Comparison of ENCODE assay signal across 1 cellular context in the genomic region with DNA sequence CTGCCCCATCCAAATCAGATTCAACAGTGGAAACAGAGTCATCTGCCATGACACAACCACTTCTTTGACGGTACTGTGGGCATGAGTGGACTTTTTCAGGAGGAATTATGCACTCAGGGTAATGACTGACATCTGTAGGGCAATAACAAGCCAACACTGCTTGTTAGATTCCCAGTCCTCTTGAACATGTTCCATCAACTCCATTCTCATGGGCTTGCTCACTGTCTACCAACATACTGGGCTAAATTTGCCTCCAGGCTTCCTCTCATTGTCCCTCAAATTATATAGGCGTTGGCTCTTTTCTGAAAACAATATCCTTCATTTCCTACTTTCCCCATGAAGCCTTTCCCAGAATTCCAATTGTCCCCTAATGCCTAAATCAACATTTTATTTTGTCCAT.
TF ChIP-seq lines count a peak whose summit lies in the region.

No MANE protein-coding gene starts in this region.

TF ChIP-seq in GM23338, 12 proteins besides CTCF, POLR2A, EP300 and RAD21 (continued from another document):
- TF ChIP-seq, protein P1, sequence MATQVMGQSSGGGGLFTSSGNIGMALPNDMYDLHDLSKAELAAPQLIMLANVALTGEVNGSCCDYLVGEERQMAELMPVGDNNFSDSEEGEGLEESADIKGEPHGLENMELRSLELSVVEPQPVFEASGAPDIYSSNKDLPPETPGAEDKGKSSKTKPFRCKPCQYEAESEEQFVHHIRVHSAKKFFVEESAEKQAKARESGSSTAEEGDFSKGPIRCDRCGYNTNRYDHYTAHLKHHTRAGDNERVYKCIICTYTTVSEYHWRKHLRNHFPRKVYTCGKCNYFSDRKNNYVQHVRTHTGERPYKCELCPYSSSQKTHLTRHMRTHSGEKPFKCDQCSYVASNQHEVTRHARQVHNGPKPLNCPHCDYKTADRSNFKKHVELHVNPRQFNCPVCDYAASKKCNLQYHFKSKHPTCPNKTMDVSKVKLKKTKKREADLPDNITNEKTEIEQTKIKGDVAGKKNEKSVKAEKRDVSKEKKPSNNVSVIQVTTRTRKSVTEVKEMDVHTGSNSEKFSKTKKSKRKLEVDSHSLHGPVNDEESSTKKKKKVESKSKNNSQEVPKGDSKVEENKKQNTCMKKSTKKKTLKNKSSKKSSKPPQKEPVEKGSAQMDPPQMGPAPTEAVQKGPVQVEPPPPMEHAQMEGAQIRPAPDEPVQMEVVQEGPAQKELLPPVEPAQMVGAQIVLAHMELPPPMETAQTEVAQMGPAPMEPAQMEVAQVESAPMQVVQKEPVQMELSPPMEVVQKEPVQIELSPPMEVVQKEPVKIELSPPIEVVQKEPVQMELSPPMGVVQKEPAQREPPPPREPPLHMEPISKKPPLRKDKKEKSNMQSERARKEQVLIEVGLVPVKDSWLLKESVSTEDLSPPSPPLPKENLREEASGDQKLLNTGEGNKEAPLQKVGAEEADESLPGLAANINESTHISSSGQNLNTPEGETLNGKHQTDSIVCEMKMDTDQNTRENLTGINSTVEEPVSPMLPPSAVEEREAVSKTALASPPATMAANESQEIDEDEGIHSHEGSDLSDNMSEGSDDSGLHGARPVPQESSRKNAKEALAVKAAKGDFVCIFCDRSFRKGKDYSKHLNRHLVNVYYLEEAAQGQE (IDR thresholded peaks at IDR 0.05; ENCODE audit: unreplicated experiment): no peak
- TF ChIP-seq EZH2phosphoT487 (IDR thresholded peaks at IDR 0.05; ENCODE audit: unreplicated experiment): no peak
- TF ChIP-seq ZNF114 (CRISPR knock-in tag; IDR thresholded peaks at IDR 0.05): no peak
- no peak for TF ChIP-seq EZH2 (IDR thresholded peaks at IDR 0.05; ENCODE audit: low read depth, unreplicated experiment)
- TF ChIP-seq, protein P2, sequence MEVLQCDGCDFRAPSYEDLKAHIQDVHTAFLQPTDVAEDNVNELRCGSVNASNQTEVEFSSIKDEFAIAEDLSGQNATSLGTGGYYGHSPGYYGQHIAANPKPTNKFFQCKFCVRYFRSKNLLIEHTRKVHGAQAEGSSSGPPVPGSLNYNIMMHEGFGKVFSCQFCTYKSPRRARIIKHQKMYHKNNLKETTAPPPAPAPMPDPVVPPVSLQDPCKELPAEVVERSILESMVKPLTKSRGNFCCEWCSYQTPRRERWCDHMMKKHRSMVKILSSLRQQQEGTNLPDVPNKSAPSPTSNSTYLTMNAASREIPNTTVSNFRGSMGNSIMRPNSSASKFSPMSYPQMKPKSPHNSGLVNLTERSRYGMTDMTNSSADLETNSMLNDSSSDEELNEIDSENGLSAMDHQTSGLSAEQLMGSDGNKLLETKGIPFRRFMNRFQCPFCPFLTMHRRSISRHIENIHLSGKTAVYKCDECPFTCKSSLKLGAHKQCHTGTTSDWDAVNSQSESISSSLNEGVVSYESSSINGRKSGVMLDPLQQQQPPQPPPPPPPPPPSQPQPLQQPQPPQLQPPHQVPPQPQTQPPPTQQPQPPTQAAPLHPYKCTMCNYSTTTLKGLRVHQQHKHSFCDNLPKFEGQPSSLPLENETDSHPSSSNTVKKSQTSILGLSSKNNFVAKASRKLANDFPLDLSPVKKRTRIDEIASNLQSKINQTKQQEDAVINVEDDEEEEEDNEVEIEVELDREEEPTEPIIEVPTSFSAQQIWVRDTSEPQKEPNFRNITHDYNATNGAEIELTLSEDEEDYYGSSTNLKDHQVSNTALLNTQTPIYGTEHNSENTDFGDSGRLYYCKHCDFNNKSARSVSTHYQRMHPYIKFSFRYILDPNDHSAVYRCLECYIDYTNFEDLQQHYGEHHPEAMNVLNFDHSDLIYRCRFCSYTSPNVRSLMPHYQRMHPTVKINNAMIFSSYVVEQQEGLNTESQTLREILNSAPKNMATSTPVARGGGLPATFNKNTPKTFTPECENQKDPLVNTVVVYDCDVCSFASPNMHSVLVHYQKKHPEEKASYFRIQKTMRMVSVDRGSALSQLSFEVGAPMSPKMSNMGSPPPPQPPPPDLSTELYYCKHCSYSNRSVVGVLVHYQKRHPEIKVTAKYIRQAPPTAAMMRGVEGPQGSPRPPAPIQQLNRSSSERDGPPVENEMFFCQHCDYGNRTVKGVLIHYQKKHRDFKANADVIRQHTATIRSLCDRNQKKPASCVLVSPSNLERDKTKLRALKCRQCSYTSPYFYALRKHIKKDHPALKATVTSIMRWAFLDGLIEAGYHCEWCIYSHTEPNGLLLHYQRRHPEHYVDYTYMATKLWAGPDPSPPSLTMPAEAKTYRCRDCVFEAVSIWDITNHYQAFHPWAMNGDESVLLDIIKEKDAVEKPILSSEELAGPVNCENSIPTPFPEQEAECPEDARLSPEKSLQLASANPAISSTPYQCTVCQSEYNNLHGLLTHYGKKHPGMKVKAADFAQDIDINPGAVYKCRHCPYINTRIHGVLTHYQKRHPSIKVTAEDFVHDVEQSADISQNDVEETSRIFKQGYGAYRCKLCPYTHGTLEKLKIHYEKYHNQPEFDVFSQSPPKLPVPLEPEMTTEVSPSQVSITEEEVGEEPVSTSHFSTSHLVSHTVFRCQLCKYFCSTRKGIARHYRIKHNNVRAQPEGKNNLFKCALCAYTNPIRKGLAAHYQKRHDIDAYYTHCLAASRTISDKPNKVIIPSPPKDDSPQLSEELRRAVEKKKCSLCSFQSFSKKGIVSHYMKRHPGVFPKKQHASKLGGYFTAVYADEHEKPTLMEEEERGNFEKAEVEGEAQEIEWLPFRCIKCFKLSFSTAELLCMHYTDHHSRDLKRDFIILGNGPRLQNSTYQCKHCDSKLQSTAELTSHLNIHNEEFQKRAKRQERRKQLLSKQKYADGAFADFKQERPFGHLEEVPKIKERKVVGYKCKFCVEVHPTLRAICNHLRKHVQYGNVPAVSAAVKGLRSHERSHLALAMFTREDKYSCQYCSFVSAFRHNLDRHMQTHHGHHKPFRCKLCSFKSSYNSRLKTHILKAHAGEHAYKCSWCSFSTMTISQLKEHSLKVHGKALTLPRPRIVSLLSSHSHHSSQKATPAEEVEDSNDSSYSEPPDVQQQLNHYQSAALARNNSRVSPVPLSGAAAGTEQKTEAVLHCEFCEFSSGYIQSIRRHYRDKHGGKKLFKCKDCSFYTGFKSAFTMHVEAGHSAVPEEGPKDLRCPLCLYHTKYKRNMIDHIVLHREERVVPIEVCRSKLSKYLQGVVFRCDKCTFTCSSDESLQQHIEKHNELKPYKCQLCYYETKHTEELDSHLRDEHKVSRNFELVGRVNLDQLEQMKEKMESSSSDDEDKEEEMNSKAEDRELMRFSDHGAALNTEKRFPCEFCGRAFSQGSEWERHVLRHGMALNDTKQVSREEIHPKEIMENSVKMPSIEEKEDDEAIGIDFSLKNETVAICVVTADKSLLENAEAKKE (CRISPR knock-in tag; IDR thresholded peaks at IDR 0.05): no peak
- no peak for TF ChIP-seq ZNF331 (CRISPR knock-in tag; IDR thresholded peaks at IDR 0.05; ENCODE audit: low read depth)
- TF ChIP-seq POLR2AphosphoS5 (IDR thresholded peaks at IDR 0.05; ENCODE audit: low read depth): no peak
- no peak for TF ChIP-seq JUNB (IDR thresholded peaks at IDR 0.05; ENCODE audit: unreplicated experiment)
- no peak for TF ChIP-seq CREB1 (CRISPR knock-in tag; IDR thresholded peaks at IDR 0.05; ENCODE audit: low read depth)
- TF ChIP-seq NANOG (IDR thresholded peaks at IDR 0.05; ENCODE audit: borderline replicate concordance): no peak
